ENCODE assay signal across 26 cellular contexts in the genomic region with DNA sequence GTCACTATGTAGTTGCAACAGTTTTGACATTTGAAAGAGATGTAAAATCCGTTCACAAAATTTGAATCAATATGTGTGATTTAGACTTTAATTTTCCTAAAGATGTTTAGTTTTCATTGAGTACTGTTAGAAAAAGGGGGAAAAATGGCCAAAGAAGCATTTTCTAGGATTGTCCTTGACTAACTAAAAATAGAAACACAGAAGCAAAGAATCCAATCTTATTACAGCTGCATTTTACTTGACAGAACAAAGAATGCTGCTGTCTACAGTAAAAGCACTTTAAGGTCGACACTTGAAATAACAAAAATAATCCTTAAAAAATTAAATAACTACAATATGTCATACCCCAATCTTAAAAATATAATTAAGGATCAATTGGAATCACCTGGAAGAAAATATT. TPM values are rescaled to one million over a fixed set of nuclear protein-coding genes. Genes with fewer than 3 reads are reported as not detected.
"Had no signal": no experiment of that assay in that cellular context is flagged by ENCODE, and none has a peak within 500 bp of the region (broad histone marks: within the 10 kb centered on the region; RNA-seq: fewer than 3 reads in every experiment).

No MANE protein-coding gene starts in this region.

- H3K27ac ChIP-seq: foreskin keratinocyte, lower lobe of right lung, right lobe of liver, thyroid gland had no signal

- H3K4me3 ChIP-seq: lower lobe of right lung, right lobe of liver, thyroid gland had no signal

- H3K27me3 ChIP-seq: right lobe of liver, thyroid gland had no signal

- H3K9me3 ChIP-seq: lower lobe of right lung, right lobe of liver, thyroid gland had no signal

- ATAC-seq: activated T-cell treated with anti-CD3 and anti-CD28 coated beads, Interleukin-2, amount 50 U/mL, for 4 hours; foreskin keratinocyte; left lobe of liver; lower lobe of right lung; naive thymus-derived CD8-positive, alpha-beta T cell; right lobe of liver; T-helper 17 cell had no signal

- H3K36me3 ChIP-seq: lower lobe of right lung, right lobe of liver, thyroid gland had no signal

- H3K4me1 ChIP-seq: foreskin keratinocyte, lower lobe of right lung, right lobe of liver had no signal

- DNase-seq: activated B cell treated with CpG ODN at 0.5 μM for 24 hours; activated CD4-positive, alpha-beta T cell treated with anti-CD3 and anti-CD28 coated beads for 4 hours; activated CD4-positive, alpha-beta T cell treated with anti-CD3 and anti-CD28 coated beads, Interleukin-2, amount 50 U/mL, for 48 hours; activated CD8-positive, alpha-beta memory T cell treated with anti-CD3 and anti-CD28 coated beads, Interleukin-2, amount 50 U/mL, for 48 hours; activated naive CD4-positive, alpha-beta T cell treated with Interleukin-2 at 50 U/mL for 16 hours; activated naive CD8-positive, alpha-beta T cell treated with anti-CD3 and anti-CD28 coated beads, Interleukin-2, amount 10 ng/mL, durations not matched to agents 7 days and 5 days; activated T-cell treated with anti-CD3 and anti-CD28 coated beads, Interleukin-2, amount 50 U/mL, for 4 hours; amygdala; dermis blood vessel endothelial cell; effector CD8-positive, alpha-beta T cell; erythroblast; foreskin keratinocyte; immature natural killer cell; lower lobe of right lung; mesendoderm; naive thymus-derived CD8-positive, alpha-beta T cell; right lobe of liver; stimulated activated CD4-positive, alpha-beta T cell treated with anti-CD3 and anti-CD28 coated beads, Interleukin-4, amount 100 ng/mL, for 1 hour; stimulated activated naive CD4-positive, alpha-beta T cell; SW 1271; T-helper 17 cell; thyroid gland had no signal

RNA-seq across cellular contexts. Expression of gene FRZB, which starts 48.9 kb away (rescaled TPM):
- total RNA-seq: activated B cell treated with CpG ODN at 0.5 μM for 24 hours; activated CD8-positive, alpha-beta memory T cell treated with anti-CD3 and anti-CD28 coated beads for 36 hours; activated naive CD8-positive, alpha-beta T cell treated with anti-CD3 and anti-CD28 coated beads, Interleukin-2, amount 10 ng/mL, durations not matched to agents 7 days and 5 days; activated T-cell treated with anti-CD3 and anti-CD28 coated beads, Interleukin-2, amount 50 U/mL, for 4 hours; activated T-helper 2 cell treated with anti-CD3 and anti-CD28 coated beads, Interferon-gamma antibody, Interleukin-2, Interleukin-4, amounts not matched to agents 10 μg/mL and 5 μg/mL and 100 μg/mL, durations not matched to agents 14 hours and 24 hours and 36 hours; foreskin keratinocyte; glomerular endothelial cell; naive thymus-derived CD8-positive, alpha-beta T cell; T-helper 17 cell had no signal
- polyA plus RNA-seq: foreskin keratinocyte; immature natural killer cell; naive thymus-derived CD8-positive, alpha-beta T cell had no signal
